ENCODE assay signal across 23 cellular contexts in the genomic region with DNA sequence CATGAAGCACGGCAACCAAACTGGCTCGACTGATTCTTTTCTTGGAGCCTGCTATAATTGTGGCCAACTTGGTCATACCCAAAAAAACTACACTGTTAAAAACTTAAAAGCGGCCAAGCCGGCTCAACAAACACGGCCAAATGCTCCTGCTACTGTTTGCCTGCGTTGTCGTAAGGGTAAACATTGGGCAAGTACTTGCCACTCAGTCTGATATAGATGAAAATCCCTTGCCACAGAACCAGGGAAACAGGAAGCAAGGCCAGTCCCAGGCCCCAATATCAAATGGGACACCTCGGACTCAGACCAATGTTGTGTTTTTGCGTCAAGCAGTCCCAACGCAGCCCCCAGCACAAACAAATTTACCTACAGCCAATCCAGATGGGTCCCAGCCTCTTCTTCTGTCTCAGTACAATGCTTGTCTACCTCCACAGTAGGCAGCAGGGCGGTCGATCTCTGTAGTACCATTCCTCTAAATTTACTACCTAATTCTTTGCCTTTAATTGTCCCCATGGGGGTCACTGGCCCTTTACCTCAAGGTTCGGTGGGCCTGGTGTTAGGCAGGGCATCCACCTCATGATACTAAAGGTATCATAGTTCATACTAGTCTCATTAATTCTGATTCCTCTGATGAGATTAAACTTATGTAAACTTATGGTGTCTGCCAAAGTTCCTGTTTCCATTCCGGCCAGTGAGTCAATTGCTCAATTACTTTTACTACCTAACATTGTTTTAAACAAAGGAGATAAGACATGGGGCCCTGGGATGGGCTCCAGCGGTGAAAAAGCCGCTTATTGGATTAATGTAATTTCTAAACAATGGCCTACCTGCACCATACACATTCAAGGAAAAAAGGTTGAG. TPM values are rescaled to one million over a fixed set of nuclear protein-coding genes. Genes with fewer than 3 reads are reported as not detected.
DNase-seq lines count a peak whose midpoint lies in the region; FAIRE-seq and TF ChIP-seq lines count a peak whose summit lies in the region.
"Had no signal": no experiment of that assay in that cellular context is flagged by ENCODE, and none has a peak within 500 bp of the region (broad histone marks: within the 10 kb centered on the region; RNA-seq: fewer than 3 reads in every experiment).

No MANE protein-coding gene starts in this region.

- no peaks in the 10 kb centered on the region for H3K36me3 ChIP-seq in astrocyte (ENCODE audit: insufficient read depth, low read length)
- H3K36me3 ChIP-seq in liver (ENCODE audit: control insufficient read depth in 4 of 4, insufficient read depth in 3 of 4, low read depth in 1 of 4, low read length in 3 of 4): no peaks in the 10 kb centered on the region
- no peaks in the 10 kb centered on the region for H3K36me3 ChIP-seq in GM23248 (ENCODE audit: low read depth)

- H3K27ac ChIP-seq in 22Rv1 (peak overlapping the region; percentile 94), astrocyte (ENCODE audit: low read depth, low read length) (no peak overlapping the region), liver (ENCODE audit: low read depth in 1 of 2, low read length in 2 of 2) (peak overlapping the region; percentile 85 to 94), GM23248 (no peak overlapping the region)
- H3K27ac ChIP-seq: dorsolateral prefrontal cortex, gastroesophageal sphincter had no signal

- peaks cover 19% of the 10 kb centered on the region for H3K36me3 Mint-ChIP-seq in astrocyte (ENCODE audit: low read depth, unreplicated experiment)
- H3K36me3 Mint-ChIP-seq in activated naive CD4-positive, alpha-beta T cell treated with anti-CD3 and anti-CD28 coated beads, Interleukin-2, amount 10 ng/mL, durations not matched to agents 7 days and 5 days: peaks cover 28% of the 10 kb centered on the region
- H3K36me3 Mint-ChIP-seq: brain had no signal

- TF ChIP-seq RAD21 in liver (IDR thresholded peaks at IDR 0.05): peak; percentile 9 to 41

- no peaks in the 10 kb centered on the region for H3K9me3 ChIP-seq in astrocyte (ENCODE audit: insufficient read depth, low read depth, low read length)
- H3K9me3 ChIP-seq in liver (ENCODE audit: control insufficient read depth in 4 of 4, low read length in 3 of 4): no peaks in the 10 kb centered on the region
- no peaks in the 10 kb centered on the region for H3K9me3 ChIP-seq in GM23248 (ENCODE audit: low read depth)
- H3K9me3 ChIP-seq: gastroesophageal sphincter had no signal

- H2AFZ ChIP-seq in astrocyte (ENCODE audit: low read depth, low read length) (no peak overlapping the region), GM23248 (no peak overlapping the region)

- H3K9me2 ChIP-seq in GM23248 (ENCODE audit: insufficient read depth): no peaks in the 10 kb centered on the region

- DNase-seq in LNCaP clone FGC (ENCODE audit: low read depth): peak; percentile 97
- DNase-seq in astrocyte (ENCODE audit: low read depth): peak; percentile 27
- no peak for DNase-seq in activated CD8-positive, alpha-beta memory T cell treated with anti-CD3 and anti-CD28 coated beads, Interleukin-2, amount 50 U/mL, for 4 hours
- no peak for DNase-seq in DMS153 (lab: John Stamatoyannopoulos, UW)
- DNase-seq in activated naive CD4-positive, alpha-beta T cell treated with anti-CD3 and anti-CD28 coated beads, Interleukin-2, amount 10 ng/mL, durations not matched to agents 7 days and 5 days: no peak
- DNase-seq in GM23248: no peak
- DNase-seq: activated CD8-positive, alpha-beta T cell treated with anti-CD3 and anti-CD28 coated beads, Interleukin-2, amount 10 ng/mL, durations not matched to agents 7 days and 5 days; activated T-cell treated with anti-CD3 and anti-CD28 coated beads, Interleukin-2, amount 50 U/mL, for 48 hours; erythroblast; midbrain; NCI-H1048; SHP77 treated with DMSO at 0.1 percent for 48 hours; stimulated activated CD4-positive, alpha-beta T cell treated with anti-CD3 and anti-CD28 coated beads, Interleukin-4, amount 100 ng/mL, for 1 hour had no signal

- no peak overlapping the region for H3K4me2 ChIP-seq in astrocyte (ENCODE audit: low read length)
- no peak overlapping the region for H3K4me2 ChIP-seq in GM23248 (ENCODE audit: unreplicated experiment)

- no peaks in the 10 kb centered on the region for H3K27me3 ChIP-seq in astrocyte (ENCODE audit: insufficient read depth, low read length)
- no peaks in the 10 kb centered on the region for H3K27me3 ChIP-seq in liver (ENCODE audit: control insufficient read depth in 4 of 4, insufficient read depth in 4 of 4, low read length in 3 of 4)
- H3K27me3 ChIP-seq in GM23248 (replicated peaks; ENCODE audit: insufficient read depth): no peaks in the 10 kb centered on the region
- H3K27me3 ChIP-seq: dorsolateral prefrontal cortex, gastroesophageal sphincter had no signal

- 41% methylated on average over 16 of the region's 16 CpGs for WGBS in liver
- 89 to 90% methylated on average over 16 of the region's 16 CpGs for WGBS in GM23248 (ENCODE audit: low coverage in 1 of 2, low lambda C conversion rate in 2 of 2, missing lambda C conversion rate in 2 of 2), 2 experiments

- CTCF ChIA-PET in activated naive CD4-positive, alpha-beta T cell treated with anti-CD3 and anti-CD28 coated beads, Interleukin-2, amount 10 ng/mL, durations not matched to agents 7 days and 5 days (lab: Charles Lee): interaction anchor here (1.0 to 1.3 kb wide), 2 partner anchors 28 to 208 kb away, joined by 3 to 4 read pairs; no protein-coding TSS in a partner anchor

- H3K4me1 ChIP-seq in astrocyte (ENCODE audit: insufficient read depth, low read length) (peaks cover 16% of the 10 kb centered on the region), liver (ENCODE audit: control insufficient read depth in 4 of 4, insufficient read depth in 4 of 4, low read length in 3 of 4) (peaks cover 10 to 45% (median 27%) of the 10 kb centered on the region in 4 donors), GM23248 (ENCODE audit: insufficient read depth) (peaks cover 12% of the 10 kb centered on the region; the same call in 1 of the 2 replicates)

- no peak overlapping the region for H3K27ac Mint-ChIP-seq in astrocyte (ENCODE audit: unreplicated experiment)
- no peak overlapping the region for H3K27ac Mint-ChIP-seq in activated naive CD4-positive, alpha-beta T cell treated with anti-CD3 and anti-CD28 coated beads, Interleukin-2, amount 10 ng/mL, durations not matched to agents 7 days and 5 days
- H3K27ac Mint-ChIP-seq: activated CD8-positive, alpha-beta T cell treated with anti-CD3 and anti-CD28 coated beads, Interleukin-2, amount 10 ng/mL, durations not matched to agents 7 days and 5 days; activated naive CD4-positive, alpha-beta T cell treated with anti-CD3 and anti-CD28 coated beads, Interleukin-2, amount 50 U/mL, for 72 hours; brain; nephron; T-helper 1 cell treated with Interleukin-12 subunit alpha and Interleukin-12 subunit beta and Interleukin-4 antibody, amounts not matched to agents 30 μg/mL and 1 μg/mL, for 36 hours had no signal

- in situ Hi-C loops in GM23248 (cut with MboI): no loop called here

- no peak overlapping the region for H3K9ac ChIP-seq in astrocyte (ENCODE audit: low read length)
- peak overlapping the region in 1 of 2 donors; percentile 58 for H3K9ac ChIP-seq in liver (ENCODE audit: low read depth in 1 of 2, low read length in 2 of 2)
- H3K9ac ChIP-seq in GM23248: no peak overlapping the region

- no peaks in the 10 kb centered on the region for H3K27me3 Mint-ChIP-seq in astrocyte (ENCODE audit: low read depth, unreplicated experiment)
- no peaks in the 10 kb centered on the region for H3K27me3 Mint-ChIP-seq in activated naive CD4-positive, alpha-beta T cell treated with anti-CD3 and anti-CD28 coated beads, Interleukin-2, amount 10 ng/mL, durations not matched to agents 7 days and 5 days

- peak overlapping the region; percentile 38 for H3K4me3 ChIP-seq in LNCaP clone FGC (ENCODE audit: low read depth, low read length)
- no peak overlapping the region for H3K4me3 ChIP-seq in astrocyte (ENCODE audit: insufficient read depth, low read depth, low read length)
- no peak overlapping the region for H3K4me3 ChIP-seq in liver (ENCODE audit: low read depth in 1 of 3, low read length in 3 of 3)
- no peak overlapping the region for H3K4me3 ChIP-seq in GM23248
- H3K4me3 ChIP-seq: dorsolateral prefrontal cortex, gastroesophageal sphincter, K562 had no signal

- H3K79me2 ChIP-seq in astrocyte (ENCODE audit: insufficient read depth, low read length) (peaks cover 23% of the 10 kb centered on the region), GM23248 (ENCODE audit: insufficient read depth) (peaks cover 63% of the 10 kb centered on the region)

- FAIRE-seq in astrocyte (lab: Jason Lieb, UNC): no peak
- FAIRE-seq: K562, urothelium cell line had no signal

- H3K9me3 Mint-ChIP-seq in astrocyte (ENCODE audit: unreplicated experiment): peaks cover 19% of the 10 kb centered on the region
- H3K9me3 Mint-ChIP-seq in activated naive CD4-positive, alpha-beta T cell treated with anti-CD3 and anti-CD28 coated beads, Interleukin-2, amount 10 ng/mL, durations not matched to agents 7 days and 5 days: peaks cover 14% of the 10 kb centered on the region

- H4K20me1 ChIP-seq in astrocyte (ENCODE audit: insufficient read depth, low read length) (no peaks in the 10 kb centered on the region), GM23248 (ENCODE audit: insufficient read depth) (no peaks in the 10 kb centered on the region)

- peaks cover 10% of the 10 kb centered on the region; the same call in 1 of the 2 replicates for H3F3A ChIP-seq in GM23248 (ENCODE audit: insufficient read depth)

- no peak overlapping the region for H3K4me3 Mint-ChIP-seq in astrocyte (ENCODE audit: unreplicated experiment)
- H3K4me3 Mint-ChIP-seq in activated naive CD4-positive, alpha-beta T cell treated with anti-CD3 and anti-CD28 coated beads, Interleukin-2, amount 10 ng/mL, durations not matched to agents 7 days and 5 days: no peak overlapping the region
- H3K4me3 Mint-ChIP-seq: activated CD8-positive, alpha-beta T cell treated with anti-CD3 and anti-CD28 coated beads, Interleukin-2, amount 10 ng/mL, durations not matched to agents 7 days and 5 days; brain; T-helper 1 cell treated with Interleukin-12 subunit alpha and Interleukin-12 subunit beta and Interleukin-4 antibody, amounts not matched to agents 30 μg/mL and 1 μg/mL, for 36 hours had no signal

- H3K4me1 Mint-ChIP-seq in astrocyte (ENCODE audit: low read depth, unreplicated experiment): peaks cover 13% of the 10 kb centered on the region
- peaks cover 21% of the 10 kb centered on the region for H3K4me1 Mint-ChIP-seq in activated naive CD4-positive, alpha-beta T cell treated with anti-CD3 and anti-CD28 coated beads, Interleukin-2, amount 10 ng/mL, durations not matched to agents 7 days and 5 days

- no peak for TF ChIP-seq CTCF in 22Rv1 (IDR thresholded peaks at IDR 0.05)
- TF ChIP-seq CTCF in LNCaP clone FGC (IDR thresholded peaks at IDR 0.05; ENCODE audit: control insufficient read depth, extremely low read depth, insufficient read depth): no peak
- TF ChIP-seq CTCF in astrocyte (IDR thresholded peaks at IDR 0.05; ENCODE audit: insufficient read depth, low read depth, low read length): no peak
- no peak for TF ChIP-seq CTCF in liver (IDR thresholded peaks at IDR 0.05; ENCODE audit: low read depth, low read length, missing input control)

RNA-seq across cellular contexts. Expression of a gene that starts 3.7 kb away (rescaled TPM):
- total RNA-seq in astrocyte: 116 and 120 TPM in 2 replicates
- total RNA-seq in liver: 100 to 1,000 TPM in 1 of 2 donors, 10 to 100 TPM in 1; 75.3 to 136 TPM
- 100 to 1,000 TPM; 156 to 430 TPM for polyA plus RNA-seq in liver
- total RNA-seq in GM23248 (2014; rRNA removed; shearing (Covaris generic)): 423 and 490 TPM in 2 replicates
- 508 and 537 TPM in 2 replicates for polyA plus RNA-seq in GM23248 (2016; fragmentation: Nextera tagmentation; extraction: Ambion mirVana)

RNA-seq across cellular contexts. Expression of a gene that starts 3.8 kb away (rescaled TPM):
- total RNA-seq in astrocyte (19.8 and 25.7 TPM in 2 replicates), liver (10 to 100 TPM; 22.2 to 30.2 TPM)
- polyA plus RNA-seq in liver (10 to 100 TPM; 37.0 to 41.3 TPM), GM23248 (2016; fragmentation: Nextera tagmentation; extraction: Ambion mirVana) (24.8 and 25.7 TPM in 2 replicates)
- 20.1 and 38.4 TPM in 2 replicates for total RNA-seq in GM23248 (2014; rRNA removed; shearing (Covaris generic))

Comparison
In these comparisons a context has a peak if more than half of its experiments do, and no peak if none do; other contexts are left out.
1. H3K27ac ChIP-seq: peak in 22Rv1 (single experiment) and liver (2 of 2); none in astrocyte (single experiment) and GM23248 (single experiment).
2. DNase-seq: peak in LNCaP clone FGC (single experiment) and astrocyte (single experiment); none in activated CD8-positive, alpha-beta memory T cell treated with anti-CD3 and anti-CD28 coated beads, Interleukin-2, amount 50 U/mL, for 4 hours (single experiment), DMS153 (single experiment), activated naive CD4-positive, alpha-beta T cell treated with anti-CD3 and anti-CD28 coated beads, Interleukin-2, amount 10 ng/mL, durations not matched to agents 7 days and 5 days (single experiment) and GM23248 (single experiment).